Comparison of ENCODE assay signal across 8 cellular contexts in the genomic region with DNA sequence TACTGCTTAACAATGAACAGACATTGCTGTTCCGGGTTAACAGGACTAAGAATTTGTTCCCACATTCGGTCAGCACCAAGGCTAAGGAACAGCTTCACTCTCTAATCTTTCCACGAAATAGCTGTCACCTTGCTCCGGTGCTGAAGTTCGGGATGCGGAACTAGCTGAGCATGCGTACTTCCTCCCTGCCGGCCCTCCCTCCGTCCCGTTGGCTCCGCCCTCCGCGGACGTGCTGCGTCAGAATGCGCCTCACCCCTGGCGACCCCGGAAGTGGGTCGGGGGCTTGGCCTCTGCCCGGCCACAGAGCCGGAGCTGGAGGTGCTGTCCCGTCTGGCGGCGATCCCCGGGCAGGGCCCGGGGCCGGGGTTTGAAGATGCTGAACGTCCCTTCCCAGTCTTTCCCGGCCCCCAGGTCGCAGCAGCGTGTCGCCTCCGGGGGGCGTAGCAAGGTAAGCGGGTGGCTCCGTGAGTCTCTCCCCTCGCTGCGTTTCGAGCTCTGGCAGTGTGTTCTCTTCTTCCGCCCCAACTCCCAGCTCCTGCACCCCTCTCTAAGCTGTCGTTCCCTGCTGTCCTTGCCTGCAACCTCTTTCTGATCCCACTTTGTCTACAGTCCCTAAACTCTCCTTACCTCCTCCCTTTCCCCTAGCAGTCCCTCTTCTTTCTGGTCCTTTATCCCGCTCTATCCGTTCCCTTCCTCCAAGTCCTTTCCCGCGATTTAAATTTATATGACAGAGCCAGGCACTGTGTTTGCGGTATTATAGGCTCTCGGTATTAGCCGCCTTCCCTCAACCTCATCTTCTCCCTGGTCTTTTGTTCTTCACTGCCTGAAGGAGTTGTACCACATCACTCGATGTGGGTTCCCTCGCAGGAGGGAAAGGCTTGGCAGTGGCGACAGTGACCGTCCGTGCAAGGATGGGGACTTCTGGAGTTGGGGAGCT. TPM values are rescaled to one million over a fixed set of nuclear protein-coding genes. Genes with fewer than 3 reads are reported as not detected.
A peak's percentile ranks its signal among the peaks of the same experiment; 100 is the strongest.
DNase-seq lines count a peak whose midpoint lies in the region; TF ChIP-seq lines count a peak whose summit lies in the region.

A gene with protein sequence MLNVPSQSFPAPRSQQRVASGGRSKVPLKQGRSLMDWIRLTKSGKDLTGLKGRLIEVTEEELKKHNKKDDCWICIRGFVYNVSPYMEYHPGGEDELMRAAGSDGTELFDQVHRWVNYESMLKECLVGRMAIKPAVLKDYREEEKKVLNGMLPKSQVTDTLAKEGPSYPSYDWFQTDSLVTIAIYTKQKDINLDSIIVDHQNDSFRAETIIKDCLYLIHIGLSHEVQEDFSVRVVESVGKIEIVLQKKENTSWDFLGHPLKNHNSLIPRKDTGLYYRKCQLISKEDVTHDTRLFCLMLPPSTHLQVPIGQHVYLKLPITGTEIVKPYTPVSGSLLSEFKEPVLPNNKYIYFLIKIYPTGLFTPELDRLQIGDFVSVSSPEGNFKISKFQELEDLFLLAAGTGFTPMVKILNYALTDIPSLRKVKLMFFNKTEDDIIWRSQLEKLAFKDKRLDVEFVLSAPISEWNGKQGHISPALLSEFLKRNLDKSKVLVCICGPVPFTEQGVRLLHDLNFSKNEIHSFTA (plus strand): TSS at position 280 of the 937 bp plus-strand sequence. CDS start 94 bp downstream, at position 374.

- peaks cover 22% of the 10 kb centered on the region for H3K27me3 Mint-ChIP-seq in nephron (ENCODE audit: low read depth)
- H3K27me3 Mint-ChIP-seq in stimulated activated naive CD8-positive, alpha-beta T cell treated with anti-CD3 and anti-CD28 coated beads, Interleukin-15, Interleukin-2, amounts not matched to agents 100 ng/mL and 50 ng/mL, for 24 hours: peaks cover 18% of the 10 kb centered on the region

- H3K36me3 Mint-ChIP-seq in nephron (ENCODE audit: low read depth): peaks cover 1% of the 10 kb centered on the region
- peaks cover 7% of the 10 kb centered on the region for H3K36me3 Mint-ChIP-seq in stimulated activated naive CD8-positive, alpha-beta T cell treated with anti-CD3 and anti-CD28 coated beads, Interleukin-15, Interleukin-2, amounts not matched to agents 100 ng/mL and 50 ng/mL, for 24 hours (ENCODE audit: low read depth)

- H3K36me3 ChIP-seq in H7 (replicated peaks; ENCODE audit: control insufficient read depth, insufficient read depth, low read length): no peaks in the 10 kb centered on the region; the same call in 1 of the 2 replicates

- H3K4me3 ChIP-seq in H7 (ENCODE audit: insufficient read depth, low read depth, low read length) (peak within 1 kb of the TSS; percentile 75), fibroblast of pulmonary artery (replicated peaks; ENCODE audit: low read depth, low read length) (peak within 1 kb of the TSS; percentile 89)

- in situ Hi-C loops in G401 (cut with HindIII; ENCODE audit: low sequenced_read_pairs): no loop called here

- peak within 1 kb of the TSS; percentile 2 to 59 (median 18) for H3K27ac Mint-ChIP-seq in nephron
- H3K27ac Mint-ChIP-seq in stimulated activated naive CD8-positive, alpha-beta T cell treated with anti-CD3 and anti-CD28 coated beads, Interleukin-15, Interleukin-2, amounts not matched to agents 100 ng/mL and 50 ng/mL, for 24 hours: peak within 1 kb of the TSS; percentile 65

- peaks cover 17% of the 10 kb centered on the region for H3K4me1 Mint-ChIP-seq in nephron
- peaks cover 44% of the 10 kb centered on the region for H3K4me1 Mint-ChIP-seq in stimulated activated naive CD8-positive, alpha-beta T cell treated with anti-CD3 and anti-CD28 coated beads, Interleukin-15, Interleukin-2, amounts not matched to agents 100 ng/mL and 50 ng/mL, for 24 hours (ENCODE audit: low read depth)

- H3K9me3 Mint-ChIP-seq in nephron: no peaks in the 10 kb centered on the region
- H3K9me3 Mint-ChIP-seq in stimulated activated naive CD8-positive, alpha-beta T cell treated with anti-CD3 and anti-CD28 coated beads, Interleukin-15, Interleukin-2, amounts not matched to agents 100 ng/mL and 50 ng/mL, for 24 hours: no peaks in the 10 kb centered on the region

- peaks cover 10% of the 10 kb centered on the region for H3K27me3 ChIP-seq in H7 (ENCODE audit: control insufficient read depth, insufficient read depth, low read length)

- DNase-seq in G401 (ENCODE audit: low spot score) (peak; percentile 93), H7 (peak; percentile 97), M059J (ENCODE audit: low read depth) (peak; percentile 97), SHP77 (lab: John Stamatoyannopoulos, UW) (peak; percentile 85 to 87), fibroblast of pulmonary artery (ENCODE audit: low read depth) (peak; percentile 97)
- peak; percentile 92 for DNase-seq in activated effector memory CD4-positive, alpha-beta T cell treated with Interleukin-2 at 50 U/mL for 16 hours

- TF ChIP-seq CTCF in fibroblast of pulmonary artery (IDR thresholded peaks at IDR 0.05; ENCODE audit: low read length, missing control alignments) (peak; percentile 49), nephron (IDR thresholded peaks at IDR 0.05; ENCODE audit: unreplicated experiment in 3 of 3) (peak; percentile 22 to 54 (median 36))

- peak within 1 kb of the TSS; percentile 94 to 95 (median 95) for H3K4me3 Mint-ChIP-seq in nephron
- peak within 1 kb of the TSS; percentile 97 for H3K4me3 Mint-ChIP-seq in stimulated activated naive CD8-positive, alpha-beta T cell treated with anti-CD3 and anti-CD28 coated beads, Interleukin-15, Interleukin-2, amounts not matched to agents 100 ng/mL and 50 ng/mL, for 24 hours

RNA-seq across cellular contexts. Expression of the gene that starts here (rescaled TPM):
- total RNA-seq in G401 (2014; rRNA removed; shearing (Covaris generic)): 6.6 and 7.5 TPM in 2 replicates
- total RNA-seq in H7 (2014; rRNA removed; shearing (Covaris generic)): 12.2 and 12.7 TPM in 2 replicates
- 11.1 and 28.9 TPM in 2 replicates for total RNA-seq in M059J (2014; rRNA removed; shearing (Covaris generic))

Comparison
In these comparisons a context has a peak if more than half of its experiments do, and no peak if none do; other contexts are left out.
1. Peak in every context shown above with its lines: DNase-seq and H3K4me3 ChIP-seq.